17 cellular contexts compared by ENCODE assay signal in the genomic region with DNA sequence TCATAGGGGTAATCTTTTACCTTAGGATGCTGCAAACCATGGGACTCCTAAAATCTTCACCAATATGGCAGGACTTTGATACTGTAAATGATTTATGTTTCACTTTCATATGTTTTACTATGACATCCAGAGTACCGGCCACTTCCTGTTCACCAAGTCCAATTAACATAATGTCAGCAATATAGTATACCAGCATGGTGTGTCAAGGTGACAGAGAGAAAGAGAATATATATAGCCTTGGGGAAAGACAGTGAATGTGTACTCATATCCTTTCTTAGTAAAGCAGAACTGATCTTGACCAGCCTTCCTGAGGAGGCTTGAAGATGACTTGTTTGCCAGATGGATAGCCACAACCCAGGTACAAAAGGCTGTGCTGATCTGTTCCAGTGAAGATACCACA.
"Had no signal": no experiment of that assay in that cellular context is flagged by ENCODE, and none has a peak within 500 bp of the region (broad histone marks: within the 10 kb centered on the region; RNA-seq: fewer than 3 reads in every experiment).

No MANE protein-coding gene starts in this region.

- H3K27ac ChIP-seq: adrenal gland, neutrophil, suprapubic skin, WERI-Rb-1 had no signal

- DNase-seq: activated CD4-positive, alpha-beta T cell treated with anti-CD3 and anti-CD28 coated beads, Interleukin-2, amount 10 ng/mL, durations not matched to agents 24 days and 14 days; activated CD8-positive, alpha-beta memory T cell treated with anti-CD3 and anti-CD28 coated beads for 24 hours; activated naive CD4-positive, alpha-beta T cell treated with Interleukin-2 at 50 U/mL for 16 hours; activated T-cell treated with anti-CD3 and anti-CD28 coated beads for 4 hours; adrenal gland; islet precursor cell; mammary epithelial cell; naive thymus-derived CD8-positive, alpha-beta T cell; stimulated activated CD4-positive, alpha-beta T cell treated with anti-CD3 and anti-CD28 coated beads, Interleukin-2, amount 100 ng/mL, for 48 hours; stimulated activated naive CD4-positive, alpha-beta T cell treated with Interleukin-2 at 50 U/mL for 16 hours; T-helper 17 cell; trophoblast cell; WERI-Rb-1 had no signal

- H3K27me3 ChIP-seq: adrenal gland, suprapubic skin had no signal

- H3K4me3 ChIP-seq: adrenal gland, suprapubic skin had no signal

- ATAC-seq: esophagus mucosa, left lobe of liver, T-helper 17 cell had no signal

- H3K4me3 Mint-ChIP-seq: activated CD4-positive, alpha-beta T cell treated with anti-CD3 and anti-CD28 coated beads, Interleukin-2, amount 10 ng/mL, durations not matched to agents 24 days and 14 days; naive thymus-derived CD8-positive, alpha-beta T cell; T-helper 17 cell had no signal

- H3K4me1 ChIP-seq: adrenal gland, suprapubic skin had no signal

- H3K36me3 ChIP-seq: adrenal gland, neutrophil, suprapubic skin, WERI-Rb-1 had no signal

- H3K27ac Mint-ChIP-seq: activated CD4-positive, alpha-beta T cell treated with anti-CD3 and anti-CD28 coated beads, Interleukin-2, amount 10 ng/mL, durations not matched to agents 24 days and 14 days; naive thymus-derived CD8-positive, alpha-beta T cell; T-helper 17 cell had no signal

- H3K27me3 Mint-ChIP-seq: naive thymus-derived CD8-positive, alpha-beta T cell; T-helper 17 cell had no signal

- H3K9me3 ChIP-seq: adrenal gland, neutrophil, suprapubic skin had no signal
